In the genomic region with DNA sequence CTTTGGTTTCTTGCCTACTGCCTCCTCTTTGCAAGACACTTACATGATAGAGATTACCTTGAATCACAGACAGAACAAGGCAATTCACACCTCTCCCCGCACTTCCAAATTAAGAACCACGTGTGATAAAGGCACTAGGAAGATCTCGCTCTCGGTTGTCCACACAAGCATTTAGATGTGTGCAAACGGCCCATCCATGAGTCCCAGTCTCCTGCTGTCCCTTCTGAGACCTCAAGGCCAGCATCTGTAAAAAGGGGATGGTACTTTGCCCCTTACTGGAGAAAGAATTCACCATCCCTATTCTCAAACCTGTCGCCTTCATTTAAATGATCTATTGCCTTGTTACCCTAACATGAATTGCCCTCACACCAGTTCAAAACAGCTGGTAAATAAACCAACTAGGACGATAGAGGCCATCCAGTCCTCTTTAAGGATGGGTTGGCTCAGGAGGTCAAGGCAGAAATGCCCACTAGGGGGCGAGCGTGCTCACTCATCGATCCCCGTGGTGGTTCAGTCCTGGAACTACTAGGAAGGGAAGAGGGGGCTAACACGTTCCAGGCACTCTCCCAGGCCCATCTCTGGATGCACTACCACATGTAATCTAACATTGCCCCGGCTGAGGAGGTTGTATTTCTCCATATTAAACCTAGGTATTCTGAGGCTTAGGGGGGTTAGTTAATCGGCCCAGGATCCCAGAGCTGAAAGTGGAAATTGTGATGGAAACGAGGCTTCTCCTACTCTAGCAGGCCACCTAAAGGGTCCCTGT, we compare ENCODE assay signal across 8 cellular contexts.
DNase-seq lines count a peak whose midpoint lies in the region; ATAC-seq and TF ChIP-seq lines count a peak whose summit lies in the region.

No MANE protein-coding gene starts in this region.

- no TSS peak for BruUV-seq in Caco-2 (replicated peaks; lab: Mats Ljungman, UMichigan)

- POLR2A ChIA-PET in Caco-2 (lab: Charles Lee): no interaction called here

- H3K36me3 Mint-ChIP-seq in Caco-2 (ENCODE audit: insufficient read depth, unreplicated experiment): no peaks in the 10 kb centered on the region
- H3K36me3 Mint-ChIP-seq in activated naive CD4-positive, alpha-beta T cell treated with anti-CD3 and anti-CD28 coated beads, Interleukin-2, amount 10 ng/mL, durations not matched to agents 7 days and 5 days: no peaks in the 10 kb centered on the region

- H3K27me3 ChIP-seq in Caco-2 (replicated peaks; ENCODE audit: control insufficient read depth, insufficient read depth, low read length) (no peaks in the 10 kb centered on the region), HL-60 (ENCODE audit: insufficient read depth, poor library complexity, severe bottlenecking) (no peaks in the 10 kb centered on the region)

- TF ChIP-seq CTCF in Caco-2 (IDR thresholded peaks at IDR 0.05; ENCODE audit: insufficient read depth in 1 of 2, low read depth in 1 of 2, low read length in 1 of 2, severe bottlenecking in 1 of 2, unreplicated experiment in 1 of 2) (peak; percentile 76 to 78), HL-60 (IDR thresholded peaks at IDR 0.05; ENCODE audit: insufficient read depth, low read length) (peak; percentile 65)

- CTCF ChIA-PET in Caco-2 (lab: Charles Lee): interaction anchor here (0.6 to 0.9 kb wide), 2 partner anchors 16 to 492 kb away, joined by 3 to 10 read pairs; no protein-coding TSS in a partner anchor
- CTCF ChIA-PET in activated naive CD4-positive, alpha-beta T cell treated with anti-CD3 and anti-CD28 coated beads, Interleukin-2, amount 10 ng/mL, durations not matched to agents 7 days and 5 days (lab: Charles Lee): interaction anchor here (0.6 to 1.5 kb wide), 6 partner anchors 10 to 377 kb away, joined by 3 to 5 read pairs (median 4); no protein-coding TSS in a partner anchor

- H3K4me3 Mint-ChIP-seq in Caco-2 (ENCODE audit: unreplicated experiment): no peak overlapping the region
- H3K4me3 Mint-ChIP-seq in activated naive CD4-positive, alpha-beta T cell treated with anti-CD3 and anti-CD28 coated beads, Interleukin-2, amount 10 ng/mL, durations not matched to agents 7 days and 5 days: no peak overlapping the region

- no peak overlapping the region for H3K27ac Mint-ChIP-seq in Caco-2 (ENCODE audit: unreplicated experiment)
- H3K27ac Mint-ChIP-seq in activated naive CD4-positive, alpha-beta T cell treated with anti-CD3 and anti-CD28 coated beads, Interleukin-2, amount 10 ng/mL, durations not matched to agents 7 days and 5 days: no peak overlapping the region

- H3K9me3 Mint-ChIP-seq in Caco-2 (ENCODE audit: unreplicated experiment): peaks cover 6% of the 10 kb centered on the region
- H3K9me3 Mint-ChIP-seq in activated naive CD4-positive, alpha-beta T cell treated with anti-CD3 and anti-CD28 coated beads, Interleukin-2, amount 10 ng/mL, durations not matched to agents 7 days and 5 days: no peaks in the 10 kb centered on the region

- intact Hi-C loops in Caco-2 (cut with micrococcal nuclease; ENCODE audit: unreplicated experiment): loop anchor here (1.0 to 5.0 kb wide), 4 partner anchors 199 to 499 kb away; no protein-coding TSS in a partner anchor
- intact Hi-C loops in left cardiac atrium (cut with DNase I): loop anchor here in 1 of 2 donors (10.0 kb wide), 2 partner anchors 306 to 486 kb away; a partner anchor contains a TSS

- H3K36me3 ChIP-seq in Caco-2 (ENCODE audit: control insufficient read depth, insufficient read depth, low read length): no peaks in the 10 kb centered on the region

- no peaks in the 10 kb centered on the region for H3K27me3 Mint-ChIP-seq in Caco-2 (ENCODE audit: insufficient read depth, unreplicated experiment)
- H3K27me3 Mint-ChIP-seq in activated naive CD4-positive, alpha-beta T cell treated with anti-CD3 and anti-CD28 coated beads, Interleukin-2, amount 10 ng/mL, durations not matched to agents 7 days and 5 days: peaks cover 15% of the 10 kb centered on the region

- no peaks in the 10 kb centered on the region for H3K4me1 ChIP-seq in Caco-2

- DNase-seq in Caco-2: peak; percentile 61 to 83
- DNase-seq in HL-60 (ENCODE audit: low read depth in 1 of 2, low spot score in 1 of 2): peak; percentile 43 to 62
- DNase-seq in RKO (ENCODE audit: low spot score): peak; percentile 58
- DNase-seq in activated naive CD4-positive, alpha-beta T cell treated with anti-CD3 and anti-CD28 coated beads, Interleukin-2, amount 10 ng/mL, durations not matched to agents 7 days and 5 days: peak; percentile 77
- DNase-seq in left cardiac atrium: peak; percentile 80
- DNase-seq in retina: peak; percentile 76

- ATAC-seq in GM19452 (IDR thresholded peaks at IDR 0.05; ENCODE audit: unreplicated experiment) (peak; percentile 93), left cardiac atrium (peak; percentile 81 to 90), HG03469 (IDR thresholded peaks at IDR 0.05; ENCODE audit: unreplicated experiment) (no peak)

- no peak overlapping the region for H3K27ac ChIP-seq in HL-60 (replicated peaks)

- H3K4me3 ChIP-seq in Caco-2 (ENCODE audit: low read depth, low read length): no peak overlapping the region
- H3K4me3 ChIP-seq in HL-60 (replicated peaks; ENCODE audit: insufficient read depth, low read length): no peak overlapping the region

- no peaks in the 10 kb centered on the region for H3K4me1 Mint-ChIP-seq in Caco-2 (ENCODE audit: low read depth, unreplicated experiment)
- no peaks in the 10 kb centered on the region for H3K4me1 Mint-ChIP-seq in activated naive CD4-positive, alpha-beta T cell treated with anti-CD3 and anti-CD28 coated beads, Interleukin-2, amount 10 ng/mL, durations not matched to agents 7 days and 5 days

- no peaks in the 10 kb centered on the region for H3K9me3 ChIP-seq in Caco-2
